Comparison of ENCODE assay signal across 2 cellular contexts in genomic region chr10:14548970-14549369, GRCh38.
TF ChIP-seq lines count a peak whose summit lies in the region.

No MANE protein-coding gene starts in this region.

TF ChIP-seq in liver, 16 proteins besides CTCF, POLR2A, EP300 and RAD21:
- TF ChIP-seq REST (IDR thresholded peaks at IDR 0.05) = no peak
- no peak for TF ChIP-seq SP1 (IDR thresholded peaks at IDR 0.05)
- TF ChIP-seq HNF4A (conservative IDR thresholded peaks at IDR 0.05) = no peak
- no peak for TF ChIP-seq EGR1 (IDR thresholded peaks at IDR 0.05; ENCODE audit: low read depth in 2 of 2)
- TF ChIP-seq NR2F2 (IDR thresholded peaks at IDR 0.05) = no peak
- no peak for TF ChIP-seq FOXA2 (IDR thresholded peaks at IDR 0.05)
- no peak for TF ChIP-seq RXRA (IDR thresholded peaks at IDR 0.05)
- no peak for TF ChIP-seq HNF4G (IDR thresholded peaks at IDR 0.05)
- no peak for TF ChIP-seq FOXA1 (IDR thresholded peaks at IDR 0.05)
- no peak for TF ChIP-seq GABPA (IDR thresholded peaks at IDR 0.05 in 1 of 2, conservative IDR thresholded peaks at IDR 0.05 in 1 of 2)
- no peak for TF ChIP-seq YY1 (IDR thresholded peaks at IDR 0.05)
- TF ChIP-seq JUND (IDR thresholded peaks at IDR 0.05) = no peak
- no peak for TF ChIP-seq TAF1 (conservative IDR thresholded peaks at IDR 0.05)
- no peak for TF ChIP-seq MAX (IDR thresholded peaks at IDR 0.05)
- no peak for TF ChIP-seq ATF3 (IDR thresholded peaks at IDR 0.05)
- TF ChIP-seq, protein P1, sequence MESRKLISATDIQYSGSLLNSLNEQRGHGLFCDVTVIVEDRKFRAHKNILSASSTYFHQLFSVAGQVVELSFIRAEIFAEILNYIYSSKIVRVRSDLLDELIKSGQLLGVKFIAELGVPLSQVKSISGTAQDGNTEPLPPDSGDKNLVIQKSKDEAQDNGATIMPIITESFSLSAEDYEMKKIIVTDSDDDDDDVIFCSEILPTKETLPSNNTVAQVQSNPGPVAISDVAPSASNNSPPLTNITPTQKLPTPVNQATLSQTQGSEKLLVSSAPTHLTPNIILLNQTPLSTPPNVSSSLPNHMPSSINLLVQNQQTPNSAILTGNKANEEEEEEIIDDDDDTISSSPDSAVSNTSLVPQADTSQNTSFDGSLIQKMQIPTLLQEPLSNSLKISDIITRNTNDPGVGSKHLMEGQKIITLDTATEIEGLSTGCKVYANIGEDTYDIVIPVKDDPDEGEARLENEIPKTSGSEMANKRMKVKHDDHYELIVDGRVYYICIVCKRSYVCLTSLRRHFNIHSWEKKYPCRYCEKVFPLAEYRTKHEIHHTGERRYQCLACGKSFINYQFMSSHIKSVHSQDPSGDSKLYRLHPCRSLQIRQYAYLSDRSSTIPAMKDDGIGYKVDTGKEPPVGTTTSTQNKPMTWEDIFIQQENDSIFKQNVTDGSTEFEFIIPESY (IDR thresholded peaks at IDR 0.05) = no peak

TF ChIP-seq in HepG2, 621 proteins besides CTCF, POLR2A, EP300 and RAD21 (continued from another document):
- TF ChIP-seq ZHX2 (IDR thresholded peaks at IDR 0.05; ENCODE audit: low read depth) = no peak
- no peak for TF ChIP-seq ZHX2 (CRISPR knock-in tag; IDR thresholded peaks at IDR 0.05; ENCODE audit: borderline replicate concordance)
- no peak for TF ChIP-seq PRPF4 (IDR thresholded peaks at IDR 0.05; ENCODE audit: low read depth, low read length, poor library complexity, severe bottlenecking)
- TF ChIP-seq ZNF790 (CRISPR knock-in tag; IDR thresholded peaks at IDR 0.05; ENCODE audit: borderline replicate concordance) = no peak
TF ChIP-seq in HepG2: peak in this region for 0.
